25 cellular contexts compared by ENCODE assay signal in the genomic region with DNA sequence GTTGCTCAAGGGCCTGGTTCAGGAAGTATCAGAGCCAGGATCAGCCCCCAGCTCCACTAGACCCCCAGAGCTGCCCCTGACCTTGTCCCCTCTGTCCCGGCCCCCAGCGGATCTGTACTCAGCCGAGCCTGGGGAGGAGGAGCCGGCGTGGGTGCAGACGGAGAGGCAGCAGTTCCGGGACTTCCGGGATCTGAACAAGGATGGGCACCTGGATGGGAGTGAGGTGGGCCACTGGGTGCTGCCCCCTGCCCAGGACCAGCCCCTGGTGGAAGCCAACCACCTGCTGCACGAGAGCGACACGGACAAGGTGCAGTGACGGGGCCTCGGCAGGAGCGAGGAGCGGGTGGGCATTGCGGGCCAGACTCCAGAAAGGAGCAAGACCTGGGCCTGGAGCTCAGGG. TPM values are rescaled to one million over a fixed set of nuclear protein-coding genes. Genes with fewer than 3 reads are reported as not detected.
"Had no signal": no experiment of that assay in that cellular context is flagged by ENCODE, and none has a peak within 500 bp of the region (broad histone marks: within the 10 kb centered on the region; RNA-seq: fewer than 3 reads in every experiment).

No MANE protein-coding gene starts in this region.

- H3K36me3 Mint-ChIP-seq: naive thymus-derived CD8-positive, alpha-beta T cell had no signal

- H3K36me3 ChIP-seq: gastrocnemius medialis had no signal

- H3K4me3 Mint-ChIP-seq: naive thymus-derived CD8-positive, alpha-beta T cell; neural crest cell had no signal

- FAIRE-seq: endometrium, islet of Langerhans had no signal

- H3K9me3 ChIP-seq: esophagus muscularis mucosa, gastrocnemius medialis, heart right ventricle, psoas muscle, sigmoid colon, stomach, thoracic aorta, transverse colon had no signal

- H3K9me3 Mint-ChIP-seq: naive thymus-derived CD8-positive, alpha-beta T cell; neural crest cell had no signal

- H3K4me3 ChIP-seq: esophagus muscularis mucosa, gastrocnemius medialis, heart right ventricle, psoas muscle, sigmoid colon, skin epidermis, stomach, thoracic aorta, transverse colon had no signal

- H3K27me3 Mint-ChIP-seq: naive thymus-derived CD8-positive, alpha-beta T cell had no signal

- DNase-seq: cortex of kidney; effector memory CD4-positive, alpha-beta T cell; gastrocnemius medialis; heart right ventricle; hypothalamus; kidney glomerular epithelial cell; mammary epithelial cell; naive thymus-derived CD8-positive, alpha-beta T cell; occipital lobe; psoas muscle; retina; sigmoid colon; stimulated activated CD4-positive, alpha-beta T cell treated with anti-CD3 and anti-CD28 coated beads, Interleukin-2, amount 100 ng/mL, for 24 hours; stimulated activated CD4-positive, alpha-beta T cell treated with anti-CD3 and anti-CD28 coated beads, Interleukin-4, amount 100 ng/mL, for 4 hours; stimulated activated naive CD4-positive, alpha-beta T cell; stomach; substantia nigra; transverse colon had no signal

- H3K27me3 ChIP-seq: esophagus muscularis mucosa, gastrocnemius medialis, heart right ventricle, sigmoid colon, stomach, transverse colon had no signal

- H3K27ac ChIP-seq: epithelial cell of prostate, esophagus muscularis mucosa, gastrocnemius medialis, heart right ventricle, psoas muscle, sigmoid colon, skin epidermis, stomach, thoracic aorta, transverse colon had no signal

- ATAC-seq: gastrocnemius medialis; naive thymus-derived CD8-positive, alpha-beta T cell had no signal

RNA-seq across cellular contexts. Expression of a gene that starts 38.7 kb away (rescaled TPM):
- total RNA-seq: thoracic aorta had no signal
